In genomic region chr15:98854496-98854895, GRCh38 we compare ENCODE assay signal across 12 cellular contexts.
A peak's percentile ranks its signal among the peaks of the same experiment; 100 is the strongest.
DNase-seq lines count a peak whose midpoint lies in the region; ATAC-seq and TF ChIP-seq lines count a peak whose summit lies in the region.
"Had no signal": no experiment of that assay in that cellular context is flagged by ENCODE, and none has a peak within 500 bp of the region (broad histone marks: within the 10 kb centered on the region; RNA-seq: fewer than 3 reads in every experiment).

No MANE protein-coding gene starts in this region.

- H3K9me3 Mint-ChIP-seq in nephron progenitor cell: no peaks in the 10 kb centered on the region
- H3K9me3 Mint-ChIP-seq: stimulated activated memory B cell treated with anti-CD40 and anti-IgM and Interleukin-4, amounts not matched to agents 10 μg/mL and 1 μg/mL and 100 μg/mL, for 72 hours had no signal

- no peak overlapping the region for H3K4me3 ChIP-seq in BE2C (ENCODE audit: low read depth, low read length)

- ATAC-seq in left ventricle myocardium superior (peak; percentile 1), Right ventricle myocardium superior (ENCODE audit: poor library complexity) (no peak), HG03342 (IDR thresholded peaks at IDR 0.05; ENCODE audit: unreplicated experiment) (no peak)
- no peak for ATAC-seq in stimulated activated naive CD8-positive, alpha-beta T cell treated with anti-CD3 and anti-CD28 coated beads, Interleukin-15, Interleukin-2, amounts not matched to agents 100 U/mL and 50 U/mL, for 24 hours
- ATAC-seq: stimulated activated memory B cell treated with anti-CD40 and anti-IgM and Interleukin-4, amounts not matched to agents 10 μg/mL and 1 μg/mL and 100 μg/mL, for 72 hours had no signal

- peak overlapping the region; percentile 90 for H3K4me3 Mint-ChIP-seq in nephron progenitor cell
- H3K4me3 Mint-ChIP-seq: stimulated activated memory B cell treated with anti-CD40 and anti-IgM and Interleukin-4, amounts not matched to agents 10 μg/mL and 1 μg/mL and 100 μg/mL, for 72 hours had no signal

- no peaks in the 10 kb centered on the region for H3K27me3 ChIP-seq in BE2C

- peaks cover 82% of the 10 kb centered on the region for H3K4me1 Mint-ChIP-seq in nephron progenitor cell

- no peaks in the 10 kb centered on the region for H3K36me3 ChIP-seq in BE2C

- H3K27ac ChIP-seq in epithelial cell of prostate: peak overlapping the region; percentile 71

- TF ChIP-seq CTCF in nephron progenitor cell (IDR thresholded peaks at IDR 0.05) (no peak), BE2C (IDR thresholded peaks at IDR 0.05; ENCODE audit: low read depth, low read length) (no peak)

- no peak overlapping the region for H3K27ac Mint-ChIP-seq in nephron progenitor cell

- H3K9me3 ChIP-seq in BE2C: no peaks in the 10 kb centered on the region

- no peak for DNase-seq in left ventricle myocardium superior
- no peak for DNase-seq in Right ventricle myocardium superior
- DNase-seq in epithelial cell of prostate (ENCODE audit: low read depth, low spot score): no peak
- no peak for DNase-seq in nephron progenitor cell
- DNase-seq in BE2C: no peak
- DNase-seq in HPDE6-E6E7 (ENCODE audit: extremely low spot score): no peak
- DNase-seq in stimulated activated naive CD8-positive, alpha-beta T cell treated with anti-CD3 and anti-CD28 coated beads, Interleukin-15, Interleukin-2, amounts not matched to agents 100 U/mL and 50 U/mL, for 24 hours: no peak
- DNase-seq: activated T-cell treated with anti-CD3 and anti-CD28 coated beads, Interleukin-2, amount 50 U/mL, for 1 hour; central memory CD4-positive, alpha-beta T cell; H7 had no signal

- intact Hi-C loops in left ventricle myocardium superior (cut with micrococcal nuclease) (no loop called here), Right ventricle myocardium superior (cut with DNase I) (no loop called here)

- no peaks in the 10 kb centered on the region for H3K36me3 Mint-ChIP-seq in nephron progenitor cell (ENCODE audit: low read depth)
- H3K36me3 Mint-ChIP-seq: stimulated activated memory B cell treated with anti-CD40 and anti-IgM and Interleukin-4, amounts not matched to agents 10 μg/mL and 1 μg/mL and 100 μg/mL, for 72 hours had no signal

- H3K27me3 Mint-ChIP-seq in nephron progenitor cell (ENCODE audit: low read depth, poor library complexity): no peaks in the 10 kb centered on the region
- H3K27me3 Mint-ChIP-seq: stimulated activated memory B cell treated with anti-CD40 and anti-IgM and Interleukin-4, amounts not matched to agents 10 μg/mL and 1 μg/mL and 100 μg/mL, for 72 hours had no signal

- peaks cover 48% of the 10 kb centered on the region for H3K4me1 ChIP-seq in BE2C
